ENCODE assay signal across 26 cellular contexts in the genomic region with DNA sequence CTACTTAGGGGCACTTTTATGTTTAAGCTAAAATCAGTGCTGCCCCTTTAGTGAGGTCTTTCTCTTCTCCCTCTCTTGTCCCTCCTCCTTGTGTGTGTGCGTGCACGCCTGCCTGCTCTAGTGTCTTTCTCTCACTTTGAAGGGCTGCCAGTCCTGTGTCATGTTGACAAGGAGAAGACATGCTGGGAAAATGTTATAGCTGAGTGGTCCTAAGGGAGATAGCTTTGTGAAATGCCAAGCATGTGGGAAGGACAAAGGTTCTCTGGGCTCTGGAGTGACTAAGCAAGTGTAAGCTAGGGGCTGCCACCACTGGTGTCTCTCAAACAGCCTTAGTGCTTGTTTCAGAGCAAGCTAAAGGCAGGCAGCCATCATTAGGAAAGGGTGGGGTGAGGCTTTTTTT.
"Had no signal": no experiment of that assay in that cellular context is flagged by ENCODE, and none has a peak within 500 bp of the region (broad histone marks: within the 10 kb centered on the region; RNA-seq: fewer than 3 reads in every experiment).

No MANE protein-coding gene starts in this region.

- H3K4me1 ChIP-seq: ascending aorta, SJCRH30 had no signal

- H3K27ac ChIP-seq: ascending aorta, cardiac muscle cell, KMS-11, SJCRH30, SK-N-MC, WERI-Rb-1 had no signal

- H3K9me3 ChIP-seq: ascending aorta, SJCRH30 had no signal

- H3K4me2 ChIP-seq: KMS-11 had no signal

- H3K27me3 ChIP-seq: ascending aorta, SJCRH30 had no signal

- H3K4me3 ChIP-seq: ascending aorta, cardiac muscle cell, SJCRH30, SK-N-MC had no signal

- H3K36me3 ChIP-seq: ascending aorta, cardiac muscle cell, SJCRH30, WERI-Rb-1 had no signal

- DNase-seq: activated CD4-positive, alpha-beta T cell treated with anti-CD3 and anti-CD28 coated beads for 1 hour; activated CD4-positive, alpha-beta T cell treated with anti-CD3 and anti-CD28 coated beads, Interleukin-2, amount 10 ng/mL, durations not matched to agents 24 days and 14 days; activated CD4-positive, alpha-beta T cell treated with anti-CD3 and anti-CD28 coated beads, Interleukin-2, amount 50 U/mL, for 4 hours; activated CD4-positive, CD25-positive, alpha-beta regulatory T cell; activated CD8-positive, alpha-beta T cell treated with anti-CD3 and anti-CD28 coated beads for 36 hours; activated gamma-delta T cell; activated naive CD4-positive, alpha-beta T cell treated with Interleukin-2 at 50 U/mL for 16 hours; activated naive CD8-positive, alpha-beta T cell treated with anti-CD3 and anti-CD28 coated beads, Interleukin-2, amount 10 ng/mL, durations not matched to agents 7 days and 5 days; activated T-cell treated with anti-CD3 and anti-CD28 coated beads, Interleukin-2, amount 50 U/mL, for 1 hour; amygdala; NCI-H1092 treated with DMSO at 0.1 percent for 48 hours; NCI-H146; NCI-H2081; NCI-H446; NCI-H510A treated with DMSO at 0.1 percent for 48 hours; NCI-H526 treated with DMSO at 0.1 percent for 48 hours; NCI-H774; SHP77; SJCRH30; T1000; WERI-Rb-1 had no signal

- H3K9ac ChIP-seq: KMS-11 had no signal

- ATAC-seq: activated CD8-positive, alpha-beta T cell treated with anti-CD3 and anti-CD28 coated beads for 36 hours; Panc1 had no signal
